ENCODE assay signal across 9 cellular contexts in genomic region chr1:158285756-158286241, GRCh38. TPM values are rescaled to one million over a fixed set of nuclear protein-coding genes. Genes with fewer than 3 reads are reported as not detected.
DNase-seq lines count a peak whose midpoint lies in the region; ATAC-seq and TF ChIP-seq lines count a peak whose summit lies in the region.
"Had no signal": no experiment of that assay in that cellular context is flagged by ENCODE, and none has a peak within 500 bp of the region (broad histone marks: within the 10 kb centered on the region; RNA-seq: fewer than 3 reads in every experiment).

No MANE protein-coding gene starts in this region.

- H4K20me1 ChIP-seq in OCI-LY1 (ENCODE audit: insufficient read depth, low read length) = no peaks in the 10 kb centered on the region

- H3K9ac ChIP-seq in OCI-LY1 (ENCODE audit: low read length) = no peak overlapping the region; the same call in 1 of the 2 replicates

- TF ChIP-seq CTCF in OCI-LY1 (IDR thresholded peaks at IDR 0.05; ENCODE audit: low read length) (no peak), testis (IDR thresholded peaks at IDR 0.05) (no peak)

- no peaks in the 10 kb centered on the region for H3K27me3 ChIP-seq in OCI-LY1 (ENCODE audit: insufficient read depth, low read length)
- no peaks in the 10 kb centered on the region for H3K27me3 ChIP-seq in testis

- intact Hi-C loops in testis (cut with DNase I; ENCODE audit: low total_unique reads) = no loop called here

- no peaks in the 10 kb centered on the region for H3K9me3 ChIP-seq in OCI-LY1 (ENCODE audit: low read length)
- no peaks in the 10 kb centered on the region for H3K9me3 ChIP-seq in testis

- ATAC-seq in HG02884 (IDR thresholded peaks at IDR 0.05; ENCODE audit: unreplicated experiment) = peak; percentile 53

- H3K27ac ChIP-seq in OCI-LY1 (ENCODE audit: low read depth, low read length, poor library complexity, severe bottlenecking) (peak overlapping the region; percentile 86), testis (no peak overlapping the region)

- H2AFZ ChIP-seq in OCI-LY1 (ENCODE audit: low read length) = peak overlapping the region; percentile 2; the same call in 1 of the 2 replicates

- no peaks in the 10 kb centered on the region for H3K9me2 ChIP-seq in OCI-LY1 (ENCODE audit: low read depth, low read length)

- H3K36me3 ChIP-seq in OCI-LY1 (ENCODE audit: insufficient read depth, low read length) (no peaks in the 10 kb centered on the region), testis (ENCODE audit: low read depth, missing control alignments) (no peaks in the 10 kb centered on the region)

- no peak for TF ChIP-seq POLR2A in testis (IDR thresholded peaks at IDR 0.05)

- H3K4me1 ChIP-seq in OCI-LY1 (ENCODE audit: insufficient read depth, low read length, severe bottlenecking) = peaks cover 62% of the 10 kb centered on the region
- H3K4me1 ChIP-seq in testis = no peaks in the 10 kb centered on the region

- peak overlapping the region; percentile 60 for H3K4me2 ChIP-seq in OCI-LY1 (ENCODE audit: low read length)

- peak; percentile 18 for DNase-seq in stimulated activated CD4-positive, alpha-beta T cell treated with anti-CD3 and anti-CD28 coated beads, Interleukin-15, amount 100 ng/mL, for 24 hours
- no peak for DNase-seq in stimulated activated CD4-positive, alpha-beta T cell treated with anti-CD3 and anti-CD28 coated beads, Interleukin-4, amount 100 ng/mL, for 4 hours
- DNase-seq in globus pallidus (ENCODE audit: low spot score) = peak; percentile 65
- peak; percentile 34 for DNase-seq in testis
- DNase-seq in activated effector memory CD4-positive, alpha-beta T cell treated with Interleukin-2 at 50 U/mL for 16 hours = no peak
- DNase-seq in NCI-H748 treated with DMSO at 0.1 percent for 48 hours (lab: John Stamatoyannopoulos, UW) = no peak

- no peaks in the 10 kb centered on the region for H3K79me2 ChIP-seq in OCI-LY1 (ENCODE audit: insufficient read depth, low read length)

- H3K4me3 ChIP-seq in OCI-LY1 (ENCODE audit: low read depth, low read length, poor library complexity, severe bottlenecking) (peak overlapping the region; percentile 37), testis (no peak overlapping the region)

- no peaks in the 10 kb centered on the region for H3F3A ChIP-seq in OCI-LY1 (ENCODE audit: insufficient read depth, low read length)

- 57 to 65% methylated on average over 7 of the region's 7 CpGs for WGBS in testis, 2 donors

RNA-seq across cellular contexts. Expression of gene CD1C, which starts 3.9 kb away (rescaled TPM):
- 1 to 10 TPM in 1 of 2 donors, not detected in 1; 1.2 TPM for total RNA-seq in testis
- polyA plus RNA-seq in testis (ENCODE audit: insufficient read depth, low read depth, low replicate concordance) = 3.1 TPM

RNA-seq across cellular contexts. Expression of gene CD1A, which starts 31.6 kb away (rescaled TPM):
- total RNA-seq in testis = under 1 TPM; 0.24 to 0.25 TPM
- polyA plus RNA-seq in testis (ENCODE audit: insufficient read depth, low read depth, low replicate concordance) = not detected
- total RNA-seq: naive thymus-derived CD8-positive, alpha-beta T cell had no signal
- polyA plus RNA-seq: naive thymus-derived CD8-positive, alpha-beta T cell had no signal

RNA-seq across cellular contexts. Expression of gene CD1B, which starts 45.5 kb away (rescaled TPM):
- total RNA-seq in testis = not detected
- 0.30 TPM for polyA plus RNA-seq in testis (ENCODE audit: insufficient read depth, low read depth, low replicate concordance)
- total RNA-seq: naive thymus-derived CD8-positive, alpha-beta T cell had no signal
- polyA plus RNA-seq: naive thymus-derived CD8-positive, alpha-beta T cell had no signal

Comparison
In these comparisons a context has a peak if more than half of its experiments do, and no peak if none do; other contexts are left out.
1. DNase-seq: peak in stimulated activated CD4-positive, alpha-beta T cell treated with anti-CD3 and anti-CD28 coated beads, Interleukin-15, amount 100 ng/mL, for 24 hours (single experiment), globus pallidus (single experiment) and testis (single experiment); none in stimulated activated CD4-positive, alpha-beta T cell treated with anti-CD3 and anti-CD28 coated beads, Interleukin-4, amount 100 ng/mL, for 4 hours (0 of 2), activated effector memory CD4-positive, alpha-beta T cell treated with Interleukin-2 at 50 U/mL for 16 hours (single experiment) and NCI-H748 treated with DMSO at 0.1 percent for 48 hours (single experiment).